In the genomic region with DNA sequence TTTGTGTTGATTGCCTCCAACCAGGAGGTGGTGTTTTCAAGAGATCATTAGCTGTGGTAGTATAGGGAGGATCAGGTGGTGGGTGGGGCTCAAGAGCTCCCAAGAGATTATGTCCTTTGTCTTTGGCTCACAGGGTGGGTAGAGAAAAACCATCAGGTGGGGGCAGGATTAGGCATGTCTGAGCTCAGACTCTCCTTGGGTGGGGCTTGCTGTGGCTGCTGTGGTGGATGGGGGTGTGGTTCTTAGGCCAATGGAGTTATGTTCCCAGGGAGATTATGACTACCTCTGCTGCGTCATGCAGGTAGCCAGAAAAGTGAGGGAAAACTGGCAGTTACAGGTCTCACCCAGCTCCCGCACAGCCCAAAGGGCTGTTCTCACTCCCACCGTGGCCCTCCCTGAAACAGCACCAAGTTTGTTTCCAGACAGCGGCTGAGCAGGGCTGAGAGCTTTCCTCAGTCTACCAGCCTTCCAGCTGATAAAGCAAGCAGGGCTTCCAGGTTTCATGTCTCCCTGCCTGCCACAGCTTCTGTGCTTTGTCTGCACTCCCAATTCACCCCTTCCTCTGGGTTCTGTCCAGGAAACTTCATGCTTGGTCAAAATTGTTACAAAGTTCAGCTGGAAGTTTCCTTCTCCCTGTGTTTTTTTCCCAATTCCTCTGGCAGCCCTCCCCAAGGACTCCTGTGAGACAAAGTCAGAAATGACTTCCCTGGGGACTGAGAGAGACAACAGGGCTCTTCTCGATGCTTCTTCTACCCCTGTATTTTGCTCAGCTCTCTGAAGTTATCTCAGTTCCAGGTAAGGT, we compare ENCODE assay signal across 23 cellular contexts.
DNase-seq lines count a peak whose midpoint lies in the region; ATAC-seq and TF ChIP-seq lines count a peak whose summit lies in the region.
"Had no signal": no experiment of that assay in that cellular context is flagged by ENCODE, and none has a peak within 500 bp of the region (broad histone marks: within the 10 kb centered on the region; RNA-seq: fewer than 3 reads in every experiment).

No MANE protein-coding gene starts in this region.

- no peak for TF ChIP-seq CTCF in DND-41 (IDR thresholded peaks at IDR 0.05; ENCODE audit: borderline replicate concordance, extremely low read depth, low read length, poor library complexity, severe bottlenecking)
- no peak for TF ChIP-seq CTCF in epithelial cell of esophagus (IDR thresholded peaks at IDR 0.05; ENCODE audit: insufficient read depth, low read depth, low read length, missing control alignments)
- TF ChIP-seq CTCF in neural progenitor cell (IDR thresholded peaks at IDR 0.05), result no peak

- H3K4me3 ChIP-seq in DND-41 (ENCODE audit: low read depth in 1 of 2, low read length in 2 of 2) (peak overlapping the region in 1 of 2 experiments; percentile 19; a peak in 1 of 4 replicates), epithelial cell of esophagus (ENCODE audit: low read length) (no peak overlapping the region), neural progenitor cell (no peak overlapping the region)
- H3K4me3 ChIP-seq: esophagus muscularis mucosa, heart right ventricle, Peyer's patch, uterus had no signal

- H3K36me3 Mint-ChIP-seq in neural progenitor cell, result no peaks in the 10 kb centered on the region
- H3K36me3 Mint-ChIP-seq: activated naive CD4-positive, alpha-beta T cell treated with anti-CD3 and anti-CD28 coated beads, Interleukin-2, amount 10 ng/mL, durations not matched to agents 7 days and 5 days; CD4-positive, alpha-beta memory T cell; memory B cell had no signal

- H4K20me1 ChIP-seq in DND-41 (ENCODE audit: insufficient read depth, low read length) (no peaks in the 10 kb centered on the region), neural progenitor cell (ENCODE audit: low read depth) (no peaks in the 10 kb centered on the region)

- H3K27ac ChIP-seq in DND-41 (ENCODE audit: low read length) (peak overlapping the region; percentile 5; the same call in 1 of the 2 replicates), neural progenitor cell (no peak overlapping the region)
- H3K27ac ChIP-seq: esophagus muscularis mucosa, heart right ventricle, neutrophil, Peyer's patch, uterus had no signal

- H3K9ac ChIP-seq in DND-41 (ENCODE audit: low read depth, low read length) (0 out of 2 replicates have a peak overlapping the region, but pooled peaks have one; percentile 9), neural progenitor cell (no peak overlapping the region)

- H3K36me3 ChIP-seq in DND-41 (ENCODE audit: insufficient read depth, low read length) (no peaks in the 10 kb centered on the region), neural progenitor cell (no peaks in the 10 kb centered on the region)
- H3K36me3 ChIP-seq: esophagus muscularis mucosa, heart right ventricle, neutrophil, Peyer's patch, uterus had no signal

- H3K9me3 ChIP-seq in DND-41 (ENCODE audit: insufficient read depth, low read length, severe bottlenecking) (no peaks in the 10 kb centered on the region), neural progenitor cell (ENCODE audit: low read depth) (no peaks in the 10 kb centered on the region)
- H3K9me3 ChIP-seq: esophagus muscularis mucosa, neutrophil, Peyer's patch, uterus had no signal

- peak; percentile 70 for ATAC-seq in DND-41 (ENCODE audit: insufficient read depth, low read depth)
- ATAC-seq in GM19395 (IDR thresholded peaks at IDR 0.05; ENCODE audit: unreplicated experiment), result no peak
- no peak for ATAC-seq in HG03354 (IDR thresholded peaks at IDR 0.05; ENCODE audit: poor library complexity, severe bottlenecking, unreplicated experiment)
- ATAC-seq: heart right ventricle; right cardiac atrium; stimulated activated naive CD8-positive, alpha-beta T cell treated with anti-CD3 and anti-CD28 coated beads, Interleukin-15, amount 100 ng/mL, for 72 hours had no signal

- no peaks in the 10 kb centered on the region for H3K4me1 Mint-ChIP-seq in neural progenitor cell
- H3K4me1 Mint-ChIP-seq: activated naive CD4-positive, alpha-beta T cell treated with anti-CD3 and anti-CD28 coated beads, Interleukin-2, amount 10 ng/mL, durations not matched to agents 7 days and 5 days; CD4-positive, alpha-beta memory T cell; memory B cell; stimulated activated naive CD8-positive, alpha-beta T cell treated with anti-CD3 and anti-CD28 coated beads, Interleukin-15, amount 100 ng/mL, for 72 hours had no signal

- H2AFZ ChIP-seq in DND-41 (ENCODE audit: low read depth, low read length) (no peak overlapping the region), neural progenitor cell (replicated peaks) (peak overlapping the region; percentile 40)

- H3K27me3 Mint-ChIP-seq in neural progenitor cell (ENCODE audit: insufficient read depth, low read depth), result no peaks in the 10 kb centered on the region
- H3K27me3 Mint-ChIP-seq: activated naive CD4-positive, alpha-beta T cell treated with anti-CD3 and anti-CD28 coated beads, Interleukin-2, amount 10 ng/mL, durations not matched to agents 7 days and 5 days; dendritic cell treated with granulocyte-macrophage colony-stimulating factor and Interleukin-4, amounts not matched to agents 40 ng/mL and 50 ng/mL, for 4 days; memory B cell; stimulated activated naive CD8-positive, alpha-beta T cell treated with anti-CD3 and anti-CD28 coated beads, Interleukin-15, amount 100 ng/mL, for 72 hours had no signal

- H3K27me3 ChIP-seq in DND-41 (ENCODE audit: insufficient read depth, low read length, poor library complexity) (no peaks in the 10 kb centered on the region), neural progenitor cell (no peaks in the 10 kb centered on the region)
- H3K27me3 ChIP-seq: esophagus muscularis mucosa, heart right ventricle, neutrophil, Peyer's patch, uterus had no signal

- H3K4me2 ChIP-seq in DND-41 (ENCODE audit: insufficient read depth, low read length) (peak overlapping the region; percentile 49), neural progenitor cell (peak overlapping the region; percentile 9)

- peak; percentile 43 for DNase-seq in DND-41
- peak; percentile 76 for DNase-seq in NCI-H69 (lab: John Stamatoyannopoulos, UW)
- peak; percentile 98 for DNase-seq in epithelial cell of esophagus (ENCODE audit: low read depth)
- peak; percentile 41 for DNase-seq in neural progenitor cell (ENCODE audit: low spot score)
- DNase-seq in NCI-H345 treated with DMSO at 0.1 percent for 48 hours (lab: John Stamatoyannopoulos, UW; ENCODE audit: unreplicated experiment), result no peak
- no peak for DNase-seq in nucleus accumbens (lab: John Stamatoyannopoulos, UW)
- DNase-seq: activated CD4-positive, alpha-beta T cell treated with anti-CD3 and anti-CD28 coated beads, Interleukin-2, amount 50 U/mL, for 4 hours; activated naive CD4-positive, alpha-beta T cell treated with anti-CD3 and anti-CD28 coated beads, Interleukin-2, amount 10 ng/mL, durations not matched to agents 7 days and 5 days; activated T-cell treated with anti-CD3 and anti-CD28 coated beads, Interleukin-2, amount 50 U/mL, for 24 hours; CD4-positive, alpha-beta memory T cell; heart right ventricle; NCI-H2081 treated with DMSO at 0.1 percent for 48 hours; NCI-H526 treated with DMSO at 0.1 percent for 48 hours; Peyer's patch; right cardiac atrium; stimulated activated naive CD8-positive, alpha-beta T cell treated with anti-CD3 and anti-CD28 coated beads, Interleukin-15, amount 100 ng/mL, for 72 hours; uterus had no signal

- H3K27ac Mint-ChIP-seq in neural progenitor cell, result no peak overlapping the region
- H3K27ac Mint-ChIP-seq: activated naive CD4-positive, alpha-beta T cell treated with anti-CD3 and anti-CD28 coated beads, Interleukin-2, amount 10 ng/mL, durations not matched to agents 7 days and 5 days; activated T-cell treated with anti-CD3 and anti-CD28 coated beads, Interleukin-2, amount 50 U/mL, for 24 hours; CD4-positive, alpha-beta memory T cell; dendritic cell treated with granulocyte-macrophage colony-stimulating factor and Interleukin-4, amounts not matched to agents 40 ng/mL and 50 ng/mL, for 4 days; memory B cell had no signal

- H3K79me2 ChIP-seq in DND-41 (ENCODE audit: insufficient read depth, low read length), result no peaks in the 10 kb centered on the region
- no peaks in the 10 kb centered on the region for H3K79me2 ChIP-seq in neural progenitor cell (ENCODE audit: low read depth)

- H3K9me3 Mint-ChIP-seq in neural progenitor cell, result peaks cover 2% of the 10 kb centered on the region
- H3K9me3 Mint-ChIP-seq: activated naive CD4-positive, alpha-beta T cell treated with anti-CD3 and anti-CD28 coated beads, Interleukin-2, amount 10 ng/mL, durations not matched to agents 7 days and 5 days; activated T-cell treated with anti-CD3 and anti-CD28 coated beads, Interleukin-2, amount 50 U/mL, for 24 hours; dendritic cell treated with granulocyte-macrophage colony-stimulating factor and Interleukin-4, amounts not matched to agents 40 ng/mL and 50 ng/mL, for 4 days had no signal

- H3K4me3 Mint-ChIP-seq in neural progenitor cell, result no peak overlapping the region
- H3K4me3 Mint-ChIP-seq: activated naive CD4-positive, alpha-beta T cell treated with anti-CD3 and anti-CD28 coated beads, Interleukin-2, amount 10 ng/mL, durations not matched to agents 7 days and 5 days; activated T-cell treated with anti-CD3 and anti-CD28 coated beads, Interleukin-2, amount 50 U/mL, for 24 hours; CD4-positive, alpha-beta memory T cell; dendritic cell treated with granulocyte-macrophage colony-stimulating factor and Interleukin-4, amounts not matched to agents 40 ng/mL and 50 ng/mL, for 4 days; memory B cell; stimulated activated naive CD8-positive, alpha-beta T cell treated with anti-CD3 and anti-CD28 coated beads, Interleukin-15, amount 100 ng/mL, for 72 hours had no signal

- no peaks in the 10 kb centered on the region for H3F3A ChIP-seq in neural progenitor cell (ENCODE audit: low read depth)

- H3K4me1 ChIP-seq in DND-41 (ENCODE audit: insufficient read depth, low read length) (peaks cover 20% of the 10 kb centered on the region), neural progenitor cell (no peaks in the 10 kb centered on the region)
- H3K4me1 ChIP-seq: esophagus muscularis mucosa, heart right ventricle, Peyer's patch, uterus had no signal

Comparison
In these comparisons a context has a peak if more than half of its experiments do, and no peak if none do; other contexts are left out.
1. DNase-seq: peak in DND-41 (single experiment), NCI-H69 (single experiment), epithelial cell of esophagus (single experiment) and neural progenitor cell (single experiment); none in NCI-H345 treated with DMSO at 0.1 percent for 48 hours (single experiment) and nucleus accumbens (0 of 56).